Comparison of ENCODE assay signal across 1 cellular context in the genomic region with DNA sequence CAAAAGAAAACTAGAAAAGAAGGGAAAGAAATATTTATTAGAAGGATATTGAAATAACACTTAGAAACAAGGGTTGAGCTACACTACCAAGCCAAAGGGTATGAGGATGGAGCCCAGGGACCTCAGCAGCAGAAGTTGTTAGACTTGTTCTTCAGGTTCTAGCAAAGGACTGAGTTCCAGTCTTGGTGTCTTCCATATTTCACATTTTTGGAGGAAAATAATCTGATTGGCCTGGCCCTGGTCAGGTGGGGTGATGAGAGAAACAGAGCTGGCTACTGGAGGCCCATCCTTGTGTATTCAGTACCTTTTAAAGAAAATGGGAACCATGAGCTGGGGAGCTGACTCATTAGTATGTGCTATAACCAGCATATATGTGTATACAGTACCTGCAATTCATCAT.
TF ChIP-seq lines count a peak whose summit lies in the region.

No MANE protein-coding gene starts in this region.

TF ChIP-seq in IMR-90, 13 proteins besides CTCF, POLR2A, EP300 and RAD21:
- no peak for TF ChIP-seq MXI1 (IDR thresholded peaks at IDR 0.05; ENCODE audit: borderline replicate concordance, low read depth, low read length)
- TF ChIP-seq, protein P1, sequence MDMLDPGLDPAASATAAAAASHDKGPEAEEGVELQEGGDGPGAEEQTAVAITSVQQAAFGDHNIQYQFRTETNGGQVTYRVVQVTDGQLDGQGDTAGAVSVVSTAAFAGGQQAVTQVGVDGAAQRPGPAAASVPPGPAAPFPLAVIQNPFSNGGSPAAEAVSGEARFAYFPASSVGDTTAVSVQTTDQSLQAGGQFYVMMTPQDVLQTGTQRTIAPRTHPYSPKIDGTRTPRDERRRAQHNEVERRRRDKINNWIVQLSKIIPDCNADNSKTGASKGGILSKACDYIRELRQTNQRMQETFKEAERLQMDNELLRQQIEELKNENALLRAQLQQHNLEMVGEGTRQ (IDR thresholded peaks at IDR 0.05; ENCODE audit: low read depth, low read length) = peak; percentile 77
